14 cellular contexts compared by ENCODE assay signal in the genomic region with DNA sequence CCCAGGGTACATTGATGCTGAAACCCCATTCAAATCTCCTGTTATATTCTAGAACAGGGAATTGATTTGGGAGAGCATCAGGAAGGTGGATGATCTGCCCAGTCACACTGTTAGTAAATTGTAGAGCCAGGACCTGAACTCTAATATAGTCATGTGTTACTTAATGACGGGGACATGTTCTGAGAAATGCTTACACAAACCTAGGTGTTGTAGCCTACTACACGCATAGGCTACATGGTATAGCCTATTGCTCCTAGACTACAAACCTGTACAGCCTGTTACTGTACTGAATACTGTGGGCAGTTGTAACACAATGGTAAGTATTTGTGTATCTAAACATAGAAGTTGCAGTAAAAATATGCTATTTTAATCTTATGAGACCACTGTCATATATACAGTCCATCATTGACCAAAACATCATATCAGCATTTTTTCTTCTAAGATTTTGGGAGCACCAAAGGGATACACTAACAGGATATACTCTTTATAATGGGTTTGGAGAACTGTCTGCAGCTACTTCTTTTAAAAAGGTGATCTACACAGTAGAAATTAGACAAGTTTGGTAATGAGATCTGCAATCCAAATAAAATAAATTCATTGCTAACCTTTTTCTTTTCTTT. TPM values are rescaled to one million over a fixed set of nuclear protein-coding genes. Genes with fewer than 3 reads are reported as not detected.
A peak's percentile ranks its signal among the peaks of the same experiment; 100 is the strongest.
DNase-seq lines count a peak whose midpoint lies in the region; ATAC-seq and TF ChIP-seq lines count a peak whose summit lies in the region.
"Had no signal": no experiment of that assay in that cellular context is flagged by ENCODE, and none has a peak within 500 bp of the region (broad histone marks: within the 10 kb centered on the region; RNA-seq: fewer than 3 reads in every experiment).

No MANE protein-coding gene starts in this region.

- H3K9me3 Mint-ChIP-seq in activated T-cell treated with anti-CD3 and anti-CD28 coated beads, Interleukin-2, amount 50 U/mL, for 24 hours = no peaks in the 10 kb centered on the region
- H3K9me3 Mint-ChIP-seq in activated T-helper 17 cell treated with anti-CD3 and anti-CD28 coated beads, Interleukin-2, amount 50 U/mL, for 72 hours = no peaks in the 10 kb centered on the region
- H3K9me3 Mint-ChIP-seq: dendritic cell treated with granulocyte-macrophage colony-stimulating factor and Interleukin-4, amounts not matched to agents 40 ng/mL and 50 ng/mL, for 4 days had no signal

- peaks cover 6% of the 10 kb centered on the region for H3K9me3 ChIP-seq in neutrophil
- H3K9me3 ChIP-seq: upper lobe of right lung had no signal

- H3K27me3 Mint-ChIP-seq in activated T-cell treated with anti-CD3 and anti-CD28 coated beads, Interleukin-2, amount 50 U/mL, for 24 hours = no peaks in the 10 kb centered on the region
- no peaks in the 10 kb centered on the region for H3K27me3 Mint-ChIP-seq in activated T-helper 17 cell treated with anti-CD3 and anti-CD28 coated beads, Interleukin-2, amount 50 U/mL, for 72 hours
- H3K27me3 Mint-ChIP-seq: dendritic cell treated with granulocyte-macrophage colony-stimulating factor and Interleukin-4, amounts not matched to agents 40 ng/mL and 50 ng/mL, for 4 days had no signal

- no peak for DNase-seq in activated T-cell treated with anti-CD3 and anti-CD28 coated beads, Interleukin-2, amount 50 U/mL, for 24 hours
- no peak for DNase-seq in activated T-cell treated with anti-CD3 and anti-CD28 coated beads for 4 hours
- DNase-seq in DMS114 treated with DMSO at 0.1 percent for 48 hours (lab: John Stamatoyannopoulos, UW; ENCODE audit: unreplicated experiment) = no peak
- DNase-seq: ACHN, erythroblast, NCI-H1436, upper lobe of right lung had no signal

- peaks cover 58 to 82% of the 10 kb centered on the region in 2 experiments for H3K4me1 ChIP-seq in neutrophil (ENCODE audit: control insufficient read depth in 1 of 2, insufficient read depth in 1 of 2, low read depth in 1 of 2, low read length in 1 of 2)

- TF ChIP-seq POLR2A in GM19193 (IDR thresholded peaks at IDR 0.05; ENCODE audit: extremely low read depth, insufficient read depth, insufficient read length) = peak; percentile 25

- H3K4me1 Mint-ChIP-seq in activated T-cell treated with anti-CD3 and anti-CD28 coated beads, Interleukin-2, amount 50 U/mL, for 24 hours (ENCODE audit: low read depth) = peaks cover 74% of the 10 kb centered on the region
- H3K4me1 Mint-ChIP-seq in activated T-helper 17 cell treated with anti-CD3 and anti-CD28 coated beads, Interleukin-2, amount 50 U/mL, for 72 hours = peaks cover 64% of the 10 kb centered on the region

- H3K27ac Mint-ChIP-seq in activated T-cell treated with anti-CD3 and anti-CD28 coated beads, Interleukin-2, amount 50 U/mL, for 24 hours = peak overlapping the region; percentile 100
- peak overlapping the region; percentile 98 for H3K27ac Mint-ChIP-seq in activated T-helper 17 cell treated with anti-CD3 and anti-CD28 coated beads, Interleukin-2, amount 50 U/mL, for 72 hours
- H3K27ac Mint-ChIP-seq: dendritic cell treated with granulocyte-macrophage colony-stimulating factor and Interleukin-4, amounts not matched to agents 40 ng/mL and 50 ng/mL, for 4 days; progenitor cell of endocrine pancreas had no signal

- no peak for TF ChIP-seq CTCF in neutrophil (IDR thresholded peaks at IDR 0.05)

- H3K36me3 Mint-ChIP-seq in activated T-cell treated with anti-CD3 and anti-CD28 coated beads, Interleukin-2, amount 50 U/mL, for 24 hours (ENCODE audit: low read depth) = peaks cover 82% of the 10 kb centered on the region
- peaks cover 80% of the 10 kb centered on the region for H3K36me3 Mint-ChIP-seq in activated T-helper 17 cell treated with anti-CD3 and anti-CD28 coated beads, Interleukin-2, amount 50 U/mL, for 72 hours (ENCODE audit: low read depth)

- H3K4me3 Mint-ChIP-seq in activated T-cell treated with anti-CD3 and anti-CD28 coated beads, Interleukin-2, amount 50 U/mL, for 24 hours = peak overlapping the region; percentile 99
- peak overlapping the region; percentile 89 for H3K4me3 Mint-ChIP-seq in activated T-helper 17 cell treated with anti-CD3 and anti-CD28 coated beads, Interleukin-2, amount 50 U/mL, for 72 hours
- H3K4me3 Mint-ChIP-seq: dendritic cell treated with granulocyte-macrophage colony-stimulating factor and Interleukin-4, amounts not matched to agents 40 ng/mL and 50 ng/mL, for 4 days had no signal

- peak overlapping the region; percentile 96 for H3K27ac ChIP-seq in neutrophil
- H3K27ac ChIP-seq: upper lobe of right lung had no signal

- no peaks in the 10 kb centered on the region for H3K27me3 ChIP-seq in neutrophil
- H3K27me3 ChIP-seq: upper lobe of right lung had no signal

- H3K4me3 ChIP-seq in neutrophil (ENCODE audit: low read depth in 1 of 2, low read length in 1 of 2) = no peak overlapping the region
- H3K4me3 ChIP-seq: upper lobe of right lung had no signal

- no peak for ATAC-seq in activated T-helper 17 cell treated with anti-CD3 and anti-CD28 coated beads, Interleukin-2, amount 50 U/mL, for 72 hours (replicated peaks)
- ATAC-seq in HG03045 (IDR thresholded peaks at IDR 0.05; ENCODE audit: unreplicated experiment) (no peak), HG03520 (IDR thresholded peaks at IDR 0.05; ENCODE audit: unreplicated experiment) (no peak)
- ATAC-seq: upper lobe of right lung had no signal

- H3K36me3 ChIP-seq in neutrophil = peaks cover 87% of the 10 kb centered on the region

RNA-seq across cellular contexts. Expression of a gene that starts 5.8 kb away (rescaled TPM):
- total RNA-seq in activated T-helper 17 cell treated with anti-CD3 and anti-CD28 coated beads, Interleukin-2, amount 50 U/mL, for 72 hours = 1,000 to 10,000 TPM; 4,659 to 6,253 TPM

RNA-seq across cellular contexts. Expression of a gene that starts 6.0 kb away (rescaled TPM):
- 10 to 100 TPM in 1 of 2 donors, 1 to 10 TPM in 1; 7.9 to 38.5 TPM for total RNA-seq in activated T-helper 17 cell treated with anti-CD3 and anti-CD28 coated beads, Interleukin-2, amount 50 U/mL, for 72 hours
- total RNA-seq: progenitor cell of endocrine pancreas had no signal

RNA-seq across cellular contexts. Expression of a gene that starts 19.2 kb away (rescaled TPM):
- total RNA-seq in activated T-helper 17 cell treated with anti-CD3 and anti-CD28 coated beads, Interleukin-2, amount 50 U/mL, for 72 hours = 100 to 1,000 TPM in 1 of 2 donors, 10 to 100 TPM in 1; 40.3 to 100 TPM

RNA-seq across cellular contexts. Expression of a gene that starts 53.6 kb away (rescaled TPM):
- total RNA-seq in activated T-helper 17 cell treated with anti-CD3 and anti-CD28 coated beads, Interleukin-2, amount 50 U/mL, for 72 hours = 10 to 100 TPM; 55.7 to 98.4 TPM
